ENCODE assay signal across 1 cellular context in genomic region chr17:8380049-8380448, GRCh38.
TF ChIP-seq lines count a peak whose summit lies in the region.

No MANE protein-coding gene starts in this region.

TF ChIP-seq in K562, 482 proteins besides CTCF, POLR2A, EP300 and RAD21:
- TF ChIP-seq ZNF699 (CRISPR knock-in tag; IDR thresholded peaks at IDR 0.05; ENCODE audit: insufficient replicate concordance) = no peak
- peak; percentile 25 for TF ChIP-seq PRDM10 (IDR thresholded peaks at IDR 0.05; ENCODE audit: partially characterized antibody)
